In genomic region chr7:99392659-99393362, GRCh38 we compare ENCODE assay signal across 8 cellular contexts. TPM values are rescaled to one million over a fixed set of nuclear protein-coding genes. Genes with fewer than 3 reads are reported as not detected.
DNase-seq lines count a peak whose midpoint lies in the region; ATAC-seq and TF ChIP-seq lines count a peak whose summit lies in the region.

No MANE protein-coding gene starts in this region.

- H3K36me3 ChIP-seq in thymus (ENCODE audit: control insufficient read depth, insufficient read depth): peaks cover 79% of the 10 kb centered on the region

- no peaks in the 10 kb centered on the region for H3K27me3 ChIP-seq in thymus (ENCODE audit: control insufficient read depth, insufficient read depth)

- TF ChIP-seq CTCF in C4-2B (conservative IDR thresholded peaks at IDR 0.05) (no peak), foreskin fibroblast (IDR thresholded peaks at IDR 0.05; ENCODE audit: low read depth, low read length) (no peak)

- 35% methylated on average over 68 of the region's 68 CpGs for WGBS in thymus

- H3K4me3 ChIP-seq in foreskin fibroblast (ENCODE audit: low read depth in 1 of 2, low read length in 2 of 2) (peak overlapping the region in 1 of 2 donors; percentile 54), thymus (ENCODE audit: low read length) (peak overlapping the region; percentile 55)

- H3K27ac ChIP-seq in C4-2B (peak overlapping the region; percentile 74), thymus (ENCODE audit: low read depth) (peak overlapping the region; percentile 46)

- DNase-seq in NCI-H82 treated with DMSO at 0.1 percent for 48 hours (lab: John Stamatoyannopoulos, UW; ENCODE audit: unreplicated experiment): peak; percentile 82
- peak; percentile 55 to 70 for DNase-seq in activated T-helper 1 cell treated with anti-CD3 and anti-CD28 coated beads, Interleukin-2, amount 50 U/mL, for 16 hours (ENCODE audit: low read depth in 1 of 2, low spot score in 1 of 2)
- peak; percentile 58 to 87 for DNase-seq in foreskin fibroblast
- peak in 48 of 56 donors; percentile 7 to 88 (median 48) for DNase-seq in nucleus accumbens (lab: John Stamatoyannopoulos, UW)
- no peak for DNase-seq in middle frontal gyrus (ENCODE audit: extremely low spot score, low spot score)

- no peaks in the 10 kb centered on the region for H3K9me3 ChIP-seq in thymus (ENCODE audit: control insufficient read depth)

- peak; percentile 47 for ATAC-seq in HG02571 (IDR thresholded peaks at IDR 0.05; ENCODE audit: unreplicated experiment)

- H3K4me1 ChIP-seq in thymus (ENCODE audit: control insufficient read depth, insufficient read depth, low read length): peaks cover 6% of the 10 kb centered on the region

RNA-seq across cellular contexts. Expression of gene PDAP1, which starts 15.6 kb away (rescaled TPM):
- 120 TPM for polyA plus RNA-seq in thymus

RNA-seq across cellular contexts. Expression of gene BUD31, which starts 16.0 kb away (rescaled TPM):
- polyA plus RNA-seq in thymus: 123 TPM

RNA-seq across cellular contexts. Expression of gene ARPC1B, which starts 18.3 kb away (rescaled TPM):
- polyA plus RNA-seq in thymus: 204 TPM

RNA-seq across cellular contexts. Expression of gene PTCD1, which starts 45.8 kb away (rescaled TPM):
- 2.8 TPM for polyA plus RNA-seq in thymus

RNA-seq across cellular contexts. Expression of gene CPSF4, which starts 45.9 kb away (rescaled TPM):
- 51.1 TPM for polyA plus RNA-seq in thymus
